In the genomic region with DNA sequence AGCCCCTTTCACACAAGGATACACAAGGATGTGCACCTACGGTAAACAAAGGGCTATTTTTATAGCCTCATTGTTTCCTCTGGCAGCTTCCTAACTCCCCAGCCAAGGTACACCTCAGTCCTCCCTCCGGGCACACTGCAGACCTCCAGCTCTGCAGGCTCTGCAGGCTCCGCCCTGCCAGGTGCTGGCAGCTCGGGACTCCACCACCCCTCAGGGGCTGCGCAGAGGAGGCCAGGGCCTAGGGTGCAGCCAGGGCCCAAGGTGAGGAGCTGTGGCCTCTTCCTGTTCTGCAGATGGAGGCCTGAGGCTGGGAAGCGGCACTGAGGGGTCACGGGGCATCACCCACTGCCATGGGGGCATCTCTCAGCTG, we compare ENCODE assay signal across 13 cellular contexts. TPM values are rescaled to one million over a fixed set of nuclear protein-coding genes. Genes with fewer than 3 reads are reported as not detected.
DNase-seq lines count a peak whose midpoint lies in the region; ATAC-seq and TF ChIP-seq lines count a peak whose summit lies in the region.
"Had no signal": no experiment of that assay in that cellular context is flagged by ENCODE, and none has a peak within 500 bp of the region (broad histone marks: within the 10 kb centered on the region; RNA-seq: fewer than 3 reads in every experiment).

No MANE protein-coding gene starts in this region.

- no peaks in the 10 kb centered on the region; the same call in 2 of the 3 replicates for H3K36me3 Mint-ChIP-seq in GM23338 (ENCODE audit: low read depth)
- no peaks in the 10 kb centered on the region for H3K36me3 Mint-ChIP-seq in activated CD8-positive, alpha-beta T cell treated with anti-CD3 and anti-CD28 coated beads for 36 hours (ENCODE audit: low read depth)

- H3K36me3 ChIP-seq in GM23338 (ENCODE audit: insufficient read depth) (no peaks in the 10 kb centered on the region), breast epithelium (no peaks in the 10 kb centered on the region)
- H3K36me3 ChIP-seq: adrenal gland had no signal

- no peak overlapping the region for H3K4me3 Mint-ChIP-seq in GM23338
- H3K4me3 Mint-ChIP-seq in activated CD8-positive, alpha-beta T cell treated with anti-CD3 and anti-CD28 coated beads for 36 hours, result no peak overlapping the region
- H3K4me3 Mint-ChIP-seq: CD4-positive, alpha-beta memory T cell had no signal

- H4K20me1 ChIP-seq in GM23338 (replicated peaks; ENCODE audit: insufficient read depth), result no peaks in the 10 kb centered on the region

- POLR2A ChIA-PET in activated CD8-positive, alpha-beta T cell treated with anti-CD3 and anti-CD28 coated beads for 36 hours (lab: Charles Lee), result no interaction called here

- H3K4me2 ChIP-seq in GM23338, result no peak overlapping the region

- TF ChIP-seq CTCF in GM23338 (conservative IDR thresholded peaks at IDR 0.05; ENCODE audit: low read depth in 2 of 2) (no peak), breast epithelium (IDR thresholded peaks at IDR 0.05) (no peak)
- no peak for TF ChIP-seq CTCF in activated CD8-positive, alpha-beta T cell treated with anti-CD3 and anti-CD28 coated beads for 36 hours (IDR thresholded peaks at IDR 0.05)

- intact Hi-C loops in breast epithelium (cut with DNase I; ENCODE audit: low total_unique reads), result no loop called here
- intact Hi-C loops in activated CD8-positive, alpha-beta T cell treated with anti-CD3 and anti-CD28 coated beads for 36 hours (cut with micrococcal nuclease), result no loop called here

- H3K79me2 ChIP-seq in GM23338 (replicated peaks; ENCODE audit: insufficient read depth), result no peaks in the 10 kb centered on the region

- no peak overlapping the region for H2AFZ ChIP-seq in GM23338

- 0 out of 3 replicates have a peak, but pooled peaks cover 2% of the 10 kb centered on the region for H3K9me3 Mint-ChIP-seq in GM23338
- H3K9me3 Mint-ChIP-seq in activated CD8-positive, alpha-beta T cell treated with anti-CD3 and anti-CD28 coated beads for 36 hours, result no peaks in the 10 kb centered on the region
- H3K9me3 Mint-ChIP-seq: CD4-positive, alpha-beta memory T cell had no signal

- H3F3A ChIP-seq in GM23338 (replicated peaks; ENCODE audit: low read depth), result peaks cover 3% of the 10 kb centered on the region; the same call in 1 of the 2 replicates

- peaks cover 26% of the 10 kb centered on the region for H3K4me1 Mint-ChIP-seq in GM23338
- H3K4me1 Mint-ChIP-seq in activated CD8-positive, alpha-beta T cell treated with anti-CD3 and anti-CD28 coated beads for 36 hours (ENCODE audit: low read depth), result no peaks in the 10 kb centered on the region
- H3K4me1 Mint-ChIP-seq: CD4-positive, alpha-beta memory T cell had no signal

- CTCF ChIA-PET in activated CD8-positive, alpha-beta T cell treated with anti-CD3 and anti-CD28 coated beads for 36 hours (lab: Charles Lee), result interaction anchor here (3.0 kb wide), 1 partner anchor 59 kb away, joined by 15 read pairs; no protein-coding TSS in a partner anchor

- peak; percentile 25 for ATAC-seq in GM23338
- ATAC-seq in activated CD8-positive, alpha-beta T cell treated with anti-CD3 and anti-CD28 coated beads for 36 hours, result no peak
- ATAC-seq: GM12878 had no signal

- H3K4me1 ChIP-seq in GM23338 (ENCODE audit: insufficient read depth) (peaks cover 14% of the 10 kb centered on the region), breast epithelium (peaks cover 10 to 20% of the 10 kb centered on the region in 2 donors)

- no peaks in the 10 kb centered on the region for H3K27me3 ChIP-seq in GM23338 (ENCODE audit: insufficient read depth)
- H3K27me3 ChIP-seq in breast epithelium, result no peaks in the 10 kb centered on the region
- H3K27me3 ChIP-seq: adrenal gland had no signal

- H3K9me3 ChIP-seq in breast epithelium, result no peaks in the 10 kb centered on the region
- H3K9me3 ChIP-seq: adrenal gland had no signal

- TF ChIP-seq POLR2A in breast epithelium (IDR thresholded peaks at IDR 0.05), result no peak

- peaks cover 6% of the 10 kb centered on the region for H3K27me3 Mint-ChIP-seq in GM23338 (ENCODE audit: insufficient read depth, low read depth, poor library complexity)
- no peaks in the 10 kb centered on the region for H3K27me3 Mint-ChIP-seq in activated CD8-positive, alpha-beta T cell treated with anti-CD3 and anti-CD28 coated beads for 36 hours
- H3K27me3 Mint-ChIP-seq: CD4-positive, alpha-beta memory T cell had no signal

- no peak for DNase-seq in GM23338 (ENCODE audit: low spot score)
- peak; percentile 85 for DNase-seq in NCI-H2196 (lab: John Stamatoyannopoulos, UW; ENCODE audit: unreplicated experiment)
- peak; percentile 78 to 85 for DNase-seq in breast epithelium (ENCODE audit: low spot score in 2 of 2)
- peak; percentile 54 for DNase-seq in mucosa of gallbladder (ENCODE audit: low spot score)
- no peak for DNase-seq in activated CD4-positive, alpha-beta T cell treated with anti-CD3 and anti-CD28 coated beads, Interleukin-2, amount 50 U/mL, for 48 hours
- DNase-seq in kidney glomerular epithelial cell (lab: John Stamatoyannopoulos, UW), result no peak
- DNase-seq in activated CD8-positive, alpha-beta T cell treated with anti-CD3 and anti-CD28 coated beads for 36 hours, result no peak
- DNase-seq in NCI-H1048 (lab: John Stamatoyannopoulos, UW), result no peak
- DNase-seq: adrenal gland; CD4-positive, alpha-beta memory T cell; NCI-H2227 treated with DMSO at 0.1 percent for 48 hours; stimulated activated CD4-positive, alpha-beta T cell treated with anti-CD3 and anti-CD28 coated beads, Interleukin-1b, Interleukin-23, amount 100 ng/mL, for 48 hours had no signal

- H3K9me2 ChIP-seq in GM23338 (ENCODE audit: insufficient read depth), result no peaks in the 10 kb centered on the region

- no peak overlapping the region for H3K4me3 ChIP-seq in GM23338
- peak overlapping the region in 1 of 3 donors; percentile 11 for H3K4me3 ChIP-seq in breast epithelium
- H3K4me3 ChIP-seq: adrenal gland, GM12878 had no signal

- H3K27ac Mint-ChIP-seq in GM23338, result no peak overlapping the region
- no peak overlapping the region for H3K27ac Mint-ChIP-seq in activated CD8-positive, alpha-beta T cell treated with anti-CD3 and anti-CD28 coated beads for 36 hours

- no peak overlapping the region for H3K27ac ChIP-seq in GM23338 (ENCODE audit: low read depth)
- peak overlapping the region; percentile 90 to 94 for H3K27ac ChIP-seq in breast epithelium

TF ChIP-seq in GM23338, 12 proteins besides CTCF, POLR2A, EP300 and RAD21 (continues in another document):
- TF ChIP-seq, protein P1, sequence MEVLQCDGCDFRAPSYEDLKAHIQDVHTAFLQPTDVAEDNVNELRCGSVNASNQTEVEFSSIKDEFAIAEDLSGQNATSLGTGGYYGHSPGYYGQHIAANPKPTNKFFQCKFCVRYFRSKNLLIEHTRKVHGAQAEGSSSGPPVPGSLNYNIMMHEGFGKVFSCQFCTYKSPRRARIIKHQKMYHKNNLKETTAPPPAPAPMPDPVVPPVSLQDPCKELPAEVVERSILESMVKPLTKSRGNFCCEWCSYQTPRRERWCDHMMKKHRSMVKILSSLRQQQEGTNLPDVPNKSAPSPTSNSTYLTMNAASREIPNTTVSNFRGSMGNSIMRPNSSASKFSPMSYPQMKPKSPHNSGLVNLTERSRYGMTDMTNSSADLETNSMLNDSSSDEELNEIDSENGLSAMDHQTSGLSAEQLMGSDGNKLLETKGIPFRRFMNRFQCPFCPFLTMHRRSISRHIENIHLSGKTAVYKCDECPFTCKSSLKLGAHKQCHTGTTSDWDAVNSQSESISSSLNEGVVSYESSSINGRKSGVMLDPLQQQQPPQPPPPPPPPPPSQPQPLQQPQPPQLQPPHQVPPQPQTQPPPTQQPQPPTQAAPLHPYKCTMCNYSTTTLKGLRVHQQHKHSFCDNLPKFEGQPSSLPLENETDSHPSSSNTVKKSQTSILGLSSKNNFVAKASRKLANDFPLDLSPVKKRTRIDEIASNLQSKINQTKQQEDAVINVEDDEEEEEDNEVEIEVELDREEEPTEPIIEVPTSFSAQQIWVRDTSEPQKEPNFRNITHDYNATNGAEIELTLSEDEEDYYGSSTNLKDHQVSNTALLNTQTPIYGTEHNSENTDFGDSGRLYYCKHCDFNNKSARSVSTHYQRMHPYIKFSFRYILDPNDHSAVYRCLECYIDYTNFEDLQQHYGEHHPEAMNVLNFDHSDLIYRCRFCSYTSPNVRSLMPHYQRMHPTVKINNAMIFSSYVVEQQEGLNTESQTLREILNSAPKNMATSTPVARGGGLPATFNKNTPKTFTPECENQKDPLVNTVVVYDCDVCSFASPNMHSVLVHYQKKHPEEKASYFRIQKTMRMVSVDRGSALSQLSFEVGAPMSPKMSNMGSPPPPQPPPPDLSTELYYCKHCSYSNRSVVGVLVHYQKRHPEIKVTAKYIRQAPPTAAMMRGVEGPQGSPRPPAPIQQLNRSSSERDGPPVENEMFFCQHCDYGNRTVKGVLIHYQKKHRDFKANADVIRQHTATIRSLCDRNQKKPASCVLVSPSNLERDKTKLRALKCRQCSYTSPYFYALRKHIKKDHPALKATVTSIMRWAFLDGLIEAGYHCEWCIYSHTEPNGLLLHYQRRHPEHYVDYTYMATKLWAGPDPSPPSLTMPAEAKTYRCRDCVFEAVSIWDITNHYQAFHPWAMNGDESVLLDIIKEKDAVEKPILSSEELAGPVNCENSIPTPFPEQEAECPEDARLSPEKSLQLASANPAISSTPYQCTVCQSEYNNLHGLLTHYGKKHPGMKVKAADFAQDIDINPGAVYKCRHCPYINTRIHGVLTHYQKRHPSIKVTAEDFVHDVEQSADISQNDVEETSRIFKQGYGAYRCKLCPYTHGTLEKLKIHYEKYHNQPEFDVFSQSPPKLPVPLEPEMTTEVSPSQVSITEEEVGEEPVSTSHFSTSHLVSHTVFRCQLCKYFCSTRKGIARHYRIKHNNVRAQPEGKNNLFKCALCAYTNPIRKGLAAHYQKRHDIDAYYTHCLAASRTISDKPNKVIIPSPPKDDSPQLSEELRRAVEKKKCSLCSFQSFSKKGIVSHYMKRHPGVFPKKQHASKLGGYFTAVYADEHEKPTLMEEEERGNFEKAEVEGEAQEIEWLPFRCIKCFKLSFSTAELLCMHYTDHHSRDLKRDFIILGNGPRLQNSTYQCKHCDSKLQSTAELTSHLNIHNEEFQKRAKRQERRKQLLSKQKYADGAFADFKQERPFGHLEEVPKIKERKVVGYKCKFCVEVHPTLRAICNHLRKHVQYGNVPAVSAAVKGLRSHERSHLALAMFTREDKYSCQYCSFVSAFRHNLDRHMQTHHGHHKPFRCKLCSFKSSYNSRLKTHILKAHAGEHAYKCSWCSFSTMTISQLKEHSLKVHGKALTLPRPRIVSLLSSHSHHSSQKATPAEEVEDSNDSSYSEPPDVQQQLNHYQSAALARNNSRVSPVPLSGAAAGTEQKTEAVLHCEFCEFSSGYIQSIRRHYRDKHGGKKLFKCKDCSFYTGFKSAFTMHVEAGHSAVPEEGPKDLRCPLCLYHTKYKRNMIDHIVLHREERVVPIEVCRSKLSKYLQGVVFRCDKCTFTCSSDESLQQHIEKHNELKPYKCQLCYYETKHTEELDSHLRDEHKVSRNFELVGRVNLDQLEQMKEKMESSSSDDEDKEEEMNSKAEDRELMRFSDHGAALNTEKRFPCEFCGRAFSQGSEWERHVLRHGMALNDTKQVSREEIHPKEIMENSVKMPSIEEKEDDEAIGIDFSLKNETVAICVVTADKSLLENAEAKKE (CRISPR knock-in tag; IDR thresholded peaks at IDR 0.05), result no peak

RNA-seq across cellular contexts. Expression of a gene that starts 19.8 kb away (rescaled TPM):
- 56.4 and 66.2 TPM in 2 replicates for total RNA-seq in GM23338 (2014; rRNA removed; shearing (Covaris generic))
- polyA plus RNA-seq in GM23338 (2016; fragmentation: Nextera tagmentation; extraction: Ambion mirVana), result 38.5 and 41.7 TPM in 2 replicates
- total RNA-seq in breast epithelium, result 10 to 100 TPM; 25.4 to 47.5 (median 42.3) TPM
- total RNA-seq in mucosa of gallbladder, result 287 TPM
- 10 to 100 TPM; 29.3 to 29.9 TPM for total RNA-seq in activated CD8-positive, alpha-beta T cell treated with anti-CD3 and anti-CD28 coated beads for 36 hours

Comparison
In these comparisons a context has a peak if more than half of its experiments do, and no peak if none do; other contexts are left out.
1. DNase-seq: peak in NCI-H2196 (single experiment), breast epithelium (2 of 2) and mucosa of gallbladder (single experiment); none in GM23338 (single experiment), activated CD4-positive, alpha-beta T cell treated with anti-CD3 and anti-CD28 coated beads, Interleukin-2, amount 50 U/mL, for 48 hours (0 of 2), kidney glomerular epithelial cell (single experiment), activated CD8-positive, alpha-beta T cell treated with anti-CD3 and anti-CD28 coated beads for 36 hours (single experiment) and NCI-H1048 (single experiment).